Comparison of ENCODE assay signal across 3 cellular contexts in genomic region chr7:29875741-29876140, GRCh38.
"Had no signal": no experiment of that assay in that cellular context is flagged by ENCODE, and none has a peak within 500 bp of the region (broad histone marks: within the 10 kb centered on the region; RNA-seq: fewer than 3 reads in every experiment).

No MANE protein-coding gene starts in this region.

- H3K4me3 ChIP-seq: GM12878 had no signal

- ATAC-seq: GM12878 had no signal

- DNase-seq: GDM1, GF-D8 had no signal
